In genomic region chr5:172403191-172403794, GRCh38 we compare ENCODE assay signal across 11 cellular contexts. TPM values are rescaled to one million over a fixed set of nuclear protein-coding genes. Genes with fewer than 3 reads are reported as not detected.
DNase-seq lines count a peak whose midpoint lies in the region; ATAC-seq and TF ChIP-seq lines count a peak whose summit lies in the region.
"Had no signal": no experiment of that assay in that cellular context is flagged by ENCODE, and none has a peak within 500 bp of the region (broad histone marks: within the 10 kb centered on the region; RNA-seq: fewer than 3 reads in every experiment).

No MANE protein-coding gene starts in this region.

- H3K9me3 ChIP-seq in fibroblast of lung (ENCODE audit: control insufficient read depth, insufficient read depth, low read depth, low read length): no peaks in the 10 kb centered on the region
- H3K9me3 ChIP-seq in mesenchymal stem cell (ENCODE audit: control insufficient read depth, low read length): no peaks in the 10 kb centered on the region
- H3K9me3 ChIP-seq in subcutaneous abdominal adipose tissue (ENCODE audit: control insufficient read depth in 5 of 5, low read length in 5 of 5): no peaks in the 10 kb centered on the region

- POLR2A ChIA-PET in RWPE1 (lab: Yijun Ruan, JAX; ENCODE audit: low non-redundant PET): no interaction called here

- H3K27ac ChIP-seq in RWPE1 (peak overlapping the region; percentile 27), fibroblast of lung (ENCODE audit: insufficient read depth, low read length) (no peak overlapping the region), mesenchymal stem cell (ENCODE audit: low read length, poor library complexity, severe bottlenecking) (no peak overlapping the region), subcutaneous abdominal adipose tissue (ENCODE audit: low read depth, low read length) (peak overlapping the region; percentile 48)

- no peaks in the 10 kb centered on the region for H3K4me1 Mint-ChIP-seq in activated T-cell treated with anti-CD3 and anti-CD28 coated beads, Interleukin-2, amount 50 U/mL, for 72 hours (ENCODE audit: low read depth)

- CTCF ChIA-PET in RWPE1 (lab: Yijun Ruan, JAX): no interaction called here

- H2AFZ ChIP-seq in fibroblast of lung (ENCODE audit: low read length) (no peak overlapping the region), mesenchymal stem cell (ENCODE audit: low read depth, low read length) (no peak overlapping the region)

- no peak overlapping the region for H3K4ac ChIP-seq in mesenchymal stem cell (ENCODE audit: low read depth in 1 of 2, low read length in 2 of 2)

- no peak overlapping the region for H2BK5ac ChIP-seq in mesenchymal stem cell (ENCODE audit: low read depth, low read length, poor library complexity, severe bottlenecking)

- H3K79me2 ChIP-seq in fibroblast of lung (ENCODE audit: control insufficient read depth, insufficient read depth, low read length): no peaks in the 10 kb centered on the region

- 72% methylated on average over 11 of the region's 11 CpGs for whole genome bisulfite sequencing in mesenchymal stem cell

- H3K4me3 Mint-ChIP-seq in activated T-cell treated with anti-CD3 and anti-CD28 coated beads, Interleukin-2, amount 50 U/mL, for 72 hours: no peak overlapping the region
- H3K4me3 Mint-ChIP-seq: T-helper 1 cell treated with Interleukin-12 subunit alpha and Interleukin-12 subunit beta and Interleukin-4 antibody, amounts not matched to agents 30 μg/mL and 1 μg/mL, for 36 hours had no signal

- peaks cover 15% of the 10 kb centered on the region for H3K4me1 ChIP-seq in fibroblast of lung (ENCODE audit: control insufficient read depth, extremely low read depth, insufficient read depth, low read length)
- H3K4me1 ChIP-seq in mesenchymal stem cell (ENCODE audit: control insufficient read depth, insufficient read depth, low read depth, low read length): peaks cover 8% of the 10 kb centered on the region
- peaks cover 5 to 23% (median 19%) of the 10 kb centered on the region in 5 donors for H3K4me1 ChIP-seq in subcutaneous abdominal adipose tissue (ENCODE audit: control insufficient read depth in 5 of 5, insufficient read depth in 5 of 5, low read length in 5 of 5)

- TF ChIP-seq CTCF in RWPE1 (conservative IDR thresholded peaks at IDR 0.05; ENCODE audit: low read depth) (no peak), fibroblast of lung (conservative IDR thresholded peaks at IDR 0.05 in 1 of 2, IDR thresholded peaks at IDR 0.05 in 1 of 2; ENCODE audit: low read depth in 1 of 2, low read length in 2 of 2) (peak in 1 of 2 donors; percentile 9)

- no peak overlapping the region for H3K14ac ChIP-seq in mesenchymal stem cell (ENCODE audit: low read length in 2 of 2)

- H3K18ac ChIP-seq in mesenchymal stem cell (ENCODE audit: low read depth in 1 of 2, low read length in 2 of 2): no peak overlapping the region

- H2BK15ac ChIP-seq in mesenchymal stem cell (ENCODE audit: low read depth, poor library complexity, severe bottlenecking): no peak overlapping the region

- peaks cover 0 to under 1% of the 10 kb centered on the region in 2 donors for H3K36me3 Mint-ChIP-seq in activated T-cell treated with anti-CD3 and anti-CD28 coated beads, Interleukin-2, amount 50 U/mL, for 72 hours (ENCODE audit: insufficient read depth in 2 of 2)

- H2BK120ac ChIP-seq in mesenchymal stem cell (ENCODE audit: low read depth, low read length): no peak overlapping the region

- H4K20me1 ChIP-seq in fibroblast of lung (ENCODE audit: control insufficient read depth, extremely low read depth, insufficient read depth, low read length): no peaks in the 10 kb centered on the region

- no peaks in the 10 kb centered on the region for H3K9me3 Mint-ChIP-seq in activated T-cell treated with anti-CD3 and anti-CD28 coated beads, Interleukin-2, amount 50 U/mL, for 72 hours
- H3K9me3 Mint-ChIP-seq: T-helper 1 cell treated with Interleukin-12 subunit alpha and Interleukin-12 subunit beta and Interleukin-4 antibody, amounts not matched to agents 30 μg/mL and 1 μg/mL, for 36 hours had no signal

- H3K4me2 ChIP-seq in fibroblast of lung (ENCODE audit: extremely low read depth, insufficient read depth, low read length) (no peak overlapping the region), mesenchymal stem cell (ENCODE audit: low read length, poor library complexity, severe bottlenecking) (no peak overlapping the region)

- peaks cover 34% of the 10 kb centered on the region for H3K79me1 ChIP-seq in mesenchymal stem cell (replicated peaks; ENCODE audit: low read length, poor library complexity, severe bottlenecking)

- DNase-seq in RWPE1 (ENCODE audit: low spot score): no peak
- peak; percentile 83 to 91 for DNase-seq in fibroblast of lung (ENCODE audit: low read depth in 2 of 2)
- peak; percentile 28 for DNase-seq in mesenchymal stem cell
- DNase-seq in NCI-H2029 (lab: John Stamatoyannopoulos, UW): no peak
- no peak for DNase-seq in T1000 (lab: John Stamatoyannopoulos, UW)
- DNase-seq in activated T-cell treated with anti-CD3 and anti-CD28 coated beads, Interleukin-2, amount 50 U/mL, for 72 hours: no peak
- DNase-seq: DMS53, NCI-H1694 had no signal

- H3K23ac ChIP-seq in mesenchymal stem cell (ENCODE audit: low read length in 2 of 2): no peak overlapping the region

- H2BK12ac ChIP-seq in mesenchymal stem cell (ENCODE audit: low read length in 2 of 2): no peak overlapping the region

- H3K4me3 ChIP-seq in fibroblast of lung (replicated peaks in 1 of 4; ENCODE audit: control extremely low read depth in 1 of 4, insufficient read depth in 1 of 4, low read depth in 3 of 4, low read length in 4 of 4) (no peak overlapping the region), mesenchymal stem cell (ENCODE audit: insufficient read depth in 1 of 2, low read depth in 1 of 2, low read length in 2 of 2) (peak overlapping the region in 1 of 2 experiments; percentile 33), subcutaneous abdominal adipose tissue (ENCODE audit: low read depth in 1 of 5, low read length in 5 of 5) (peak overlapping the region in 2 of 5 donors; percentile 22 to 37)

- H3K9ac ChIP-seq in fibroblast of lung (ENCODE audit: insufficient read depth, low read length) (no peak overlapping the region), mesenchymal stem cell (ENCODE audit: low read length) (peak overlapping the region; percentile 86), subcutaneous abdominal adipose tissue (ENCODE audit: low read length in 5 of 5) (peak overlapping the region in 1 of 5 donors; percentile 38)

- no peak overlapping the region for H3K27ac Mint-ChIP-seq in activated T-cell treated with anti-CD3 and anti-CD28 coated beads, Interleukin-2, amount 50 U/mL, for 72 hours
- H3K27ac Mint-ChIP-seq: T-helper 1 cell treated with Interleukin-12 subunit alpha and Interleukin-12 subunit beta and Interleukin-4 antibody, amounts not matched to agents 30 μg/mL and 1 μg/mL, for 36 hours had no signal

- H4K91ac ChIP-seq in mesenchymal stem cell (ENCODE audit: low read length): no peak overlapping the region

- H2AK5ac ChIP-seq in mesenchymal stem cell (ENCODE audit: low read length, severe bottlenecking): no peak overlapping the region

- ATAC-seq in GM21528 (IDR thresholded peaks at IDR 0.05; ENCODE audit: low FRiP score, unreplicated experiment): no peak
- no peak for ATAC-seq in activated T-cell treated with anti-CD3 and anti-CD28 coated beads, Interleukin-2, amount 50 U/mL, for 72 hours (replicated peaks in 1 of 2)

- H3K27me3 Mint-ChIP-seq in activated T-cell treated with anti-CD3 and anti-CD28 coated beads, Interleukin-2, amount 50 U/mL, for 72 hours (ENCODE audit: low read depth): peaks cover 27% of the 10 kb centered on the region

- H3K36me3 ChIP-seq in fibroblast of lung (ENCODE audit: control insufficient read depth, insufficient read depth, low read length) (no peaks in the 10 kb centered on the region), mesenchymal stem cell (ENCODE audit: control insufficient read depth in 1 of 2, insufficient read depth in 2 of 2, low read depth in 1 of 2, low read length in 2 of 2) (peaks cover 29 to 66% of the 10 kb centered on the region in 2 experiments), subcutaneous abdominal adipose tissue (ENCODE audit: control insufficient read depth in 5 of 5, insufficient read depth in 5 of 5, low read length in 5 of 5) (peaks cover 0 to 6% (median 0%) of the 10 kb centered on the region in 5 donors)

- no peaks in the 10 kb centered on the region for H3K27me3 ChIP-seq in fibroblast of lung (ENCODE audit: control insufficient read depth, insufficient read depth, low read length)
- no peaks in the 10 kb centered on the region for H3K27me3 ChIP-seq in mesenchymal stem cell (ENCODE audit: control insufficient read depth in 1 of 2, insufficient read depth in 1 of 2, low read length in 2 of 2)
- no peaks in the 10 kb centered on the region for H3K27me3 ChIP-seq in subcutaneous abdominal adipose tissue (ENCODE audit: control insufficient read depth in 5 of 5, insufficient read depth in 4 of 5, low read length in 5 of 5)

- H4K8ac ChIP-seq in mesenchymal stem cell (ENCODE audit: low read length): no peak overlapping the region

RNA-seq across cellular contexts. Expression of gene SH3PXD2B, which starts 51.0 kb away (rescaled TPM):
- 21.1 and 23.9 TPM in 2 replicates for total RNA-seq in fibroblast of lung
- 12.6 and 23.0 TPM in 2 replicates for polyA plus RNA-seq in fibroblast of lung
- 14.4 and 25.4 TPM in 2 replicates for polyA plus RNA-seq in fibroblast of lung (2012)
- 25.3 and 47.1 TPM in 2 replicates for polyA minus RNA-seq in fibroblast of lung (ENCODE audit: low replicate concordance)
- polyA plus RNA-seq in mesenchymal stem cell (2013, experiment 1 of 2): 25.7 TPM
- 23.0 TPM for polyA plus RNA-seq in mesenchymal stem cell (2013, experiment 2 of 2)
- total RNA-seq in activated T-cell treated with anti-CD3 and anti-CD28 coated beads, Interleukin-2, amount 50 U/mL, for 72 hours: 1 to 10 TPM in 1 of 2 donors, under 1 TPM in 1; 0.49 to 1.3 TPM

Comparison
In these comparisons a context has a peak if more than half of its experiments do, and no peak if none do; other contexts are left out.
1. DNase-seq: peak in fibroblast of lung (2 of 2) and mesenchymal stem cell (single experiment); none in RWPE1 (single experiment), NCI-H2029 (single experiment), T1000 (single experiment) and activated T-cell treated with anti-CD3 and anti-CD28 coated beads, Interleukin-2, amount 50 U/mL, for 72 hours (0 of 2).
2. H3K27ac ChIP-seq: peak in RWPE1 (single experiment) and subcutaneous abdominal adipose tissue (single experiment); none in fibroblast of lung (single experiment) and mesenchymal stem cell (single experiment).